In the genomic region with DNA sequence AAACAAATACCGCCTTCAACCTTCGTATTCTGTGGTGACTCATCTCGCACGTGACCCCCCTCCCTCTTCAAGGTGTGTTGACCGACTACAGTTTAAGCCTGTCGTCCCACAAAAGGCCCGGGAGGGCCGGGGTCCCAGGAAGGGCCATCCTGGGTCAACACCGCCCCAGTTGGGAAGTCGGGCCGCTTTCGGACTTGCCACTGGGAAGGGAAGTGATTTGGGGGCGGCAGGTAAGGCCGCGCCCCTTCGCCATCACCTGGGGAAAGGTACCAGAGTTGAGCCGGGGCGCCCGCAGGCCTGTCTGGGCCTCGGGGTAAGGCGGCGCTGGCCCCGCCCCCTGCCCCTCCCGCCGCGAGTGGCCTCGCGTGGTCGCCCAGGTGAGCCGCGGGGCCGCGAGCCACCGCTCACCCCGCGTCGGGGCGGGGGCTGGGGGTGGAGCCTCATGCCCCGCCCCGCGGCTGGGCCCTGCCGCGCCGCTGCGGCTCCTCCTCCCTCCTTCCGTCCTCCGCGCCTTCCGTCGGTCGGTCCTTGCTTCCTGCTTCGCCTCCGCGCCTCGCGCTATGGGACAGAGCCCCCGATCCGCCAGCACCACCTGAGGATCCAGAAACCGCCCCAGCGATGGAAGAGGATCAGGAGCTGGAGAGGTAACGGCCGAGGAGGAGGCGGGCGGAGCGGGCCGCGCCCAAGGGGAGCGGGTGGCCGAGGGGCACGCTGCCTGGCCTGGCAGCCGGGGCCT, we compare ENCODE assay signal across 8 cellular contexts. TPM values are rescaled to one million over a fixed set of nuclear protein-coding genes. Genes with fewer than 3 reads are reported as not detected.
DNase-seq lines count a peak whose midpoint lies in the region; ATAC-seq and TF ChIP-seq lines count a peak whose summit lies in the region.

A gene with protein sequence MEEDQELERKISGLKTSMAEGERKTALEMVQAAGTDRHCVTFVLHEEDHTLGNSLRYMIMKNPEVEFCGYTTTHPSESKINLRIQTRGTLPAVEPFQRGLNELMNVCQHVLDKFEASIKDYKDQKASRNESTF (plus strand): TSS at position 527 of the 736 bp plus-strand sequence. CDS start 92 bp downstream, at position 619.

- peaks cover 40% of the 10 kb centered on the region for H3K4me1 ChIP-seq in HUES64 (ENCODE audit: insufficient read depth, low read length)
- peaks cover 0 to 22% (median 5%) of the 10 kb centered on the region in 4 donors for H3K4me1 ChIP-seq in Peyer's patch
- H3K4me1 ChIP-seq in muscle layer of colon (ENCODE audit: insufficient read depth, low read length), result peaks cover 34% of the 10 kb centered on the region

- H3K27me3 Mint-ChIP-seq in activated T-cell treated with anti-CD3 and anti-CD28 coated beads, Interleukin-2, amount 50 U/mL, for 4 hours (ENCODE audit: low read depth), result no peaks in the 10 kb centered on the region

- H3K36me3 ChIP-seq in HUES64 (ENCODE audit: insufficient read depth, low read length) (peaks cover 30% of the 10 kb centered on the region), Peyer's patch (no peaks in the 10 kb centered on the region), muscle layer of colon (ENCODE audit: insufficient read depth, low read length) (peaks cover 12% of the 10 kb centered on the region)

- WGBS in HUES64, result under 1% methylated on average over 71 of the region's 71 CpGs

- no peak for TF ChIP-seq CTCF in Peyer's patch (IDR thresholded peaks at IDR 0.05)

- H3K4me3 ChIP-seq in HUES64 (ENCODE audit: low read length) (peak within 1 kb of the TSS; percentile 97), Peyer's patch (peak within 1 kb of the TSS; percentile 69 to 98 (median 86)), muscle layer of colon (ENCODE audit: low read depth in 1 of 2, low read length in 2 of 2) (peak within 1 kb of the TSS; percentile 78 to 83)

- ATAC-seq in GM21423 (IDR thresholded peaks at IDR 0.05; ENCODE audit: unreplicated experiment) (peak; percentile 59), esophagus mucosa (peak; percentile 86)
- peak; percentile 75 to 78 for ATAC-seq in activated T-cell treated with anti-CD3 and anti-CD28 coated beads, Interleukin-2, amount 50 U/mL, for 4 hours

- no peaks in the 10 kb centered on the region for H3K9me3 Mint-ChIP-seq in activated T-cell treated with anti-CD3 and anti-CD28 coated beads, Interleukin-2, amount 50 U/mL, for 4 hours

- DNase-seq in DMS 273 (lab: John Stamatoyannopoulos, UW; ENCODE audit: unreplicated experiment), result peak; percentile 85
- DNase-seq in Peyer's patch, result peak; percentile 89 to 95 (median 92)
- DNase-seq in activated T-cell treated with anti-CD3 and anti-CD28 coated beads, Interleukin-2, amount 50 U/mL, for 4 hours, result peak; percentile 78
- peak; percentile 52 for DNase-seq in stimulated activated CD8-positive, alpha-beta memory T cell treated with anti-CD3 and anti-CD28 coated beads, Interleukin-7, amount 100 ng/mL, for 24 hours (ENCODE audit: low read depth)

- H3K9ac ChIP-seq in HUES64 (ENCODE audit: low read depth, low read length) (peak within 1 kb of the TSS; percentile 95), muscle layer of colon (ENCODE audit: low read length) (peak within 1 kb of the TSS; percentile 91)

- H3K9me3 ChIP-seq in HUES64 (ENCODE audit: insufficient read depth, low read depth, low read length) (no peaks in the 10 kb centered on the region), Peyer's patch (no peaks in the 10 kb centered on the region), muscle layer of colon (ENCODE audit: low read length) (no peaks in the 10 kb centered on the region)

- H3K27me3 ChIP-seq in HUES64 (ENCODE audit: insufficient read depth, low read length) (no peaks in the 10 kb centered on the region), Peyer's patch (no peaks in the 10 kb centered on the region), muscle layer of colon (ENCODE audit: control insufficient read depth in 1 of 2, insufficient read depth in 2 of 2, low read length in 2 of 2) (no peaks in the 10 kb centered on the region)

- peak within 1 kb of the TSS; percentile 86 for H3K27ac ChIP-seq in HUES64 (ENCODE audit: low read depth, low read length)
- peak within 1 kb of the TSS; percentile 96 to 99 (median 98) for H3K27ac ChIP-seq in Peyer's patch
- peak within 1 kb of the TSS; percentile 95 for H3K27ac ChIP-seq in muscle layer of colon (ENCODE audit: low read depth, low read length)

- H3K36me3 Mint-ChIP-seq in activated T-cell treated with anti-CD3 and anti-CD28 coated beads, Interleukin-2, amount 50 U/mL, for 4 hours (ENCODE audit: insufficient read depth), result peaks cover 27% of the 10 kb centered on the region

- peaks cover 60% of the 10 kb centered on the region for H3K4me1 Mint-ChIP-seq in activated T-cell treated with anti-CD3 and anti-CD28 coated beads, Interleukin-2, amount 50 U/mL, for 4 hours (ENCODE audit: low read depth)

- H3K4me3 Mint-ChIP-seq in activated T-cell treated with anti-CD3 and anti-CD28 coated beads, Interleukin-2, amount 50 U/mL, for 4 hours, result peak within 1 kb of the TSS; percentile 94

- TF ChIP-seq POLR2A in Peyer's patch (IDR thresholded peaks at IDR 0.05), result peak; percentile 62 to 65

RNA-seq across cellular contexts. Expression of the gene that starts here (rescaled TPM):
- 172 TPM for polyA plus RNA-seq in HUES64 (2013, experiment 1 of 2)
- polyA plus RNA-seq in HUES64 (2013, experiment 2 of 2), result 182 TPM
- total RNA-seq in Peyer's patch, result 100 to 1,000 TPM in 1 of 4 donors, 10 to 100 TPM in 3; 83.3 to 104 (median 90.5) TPM
- 100 to 1,000 TPM; 129 to 146 (median 135) TPM for total RNA-seq in activated T-cell treated with anti-CD3 and anti-CD28 coated beads, Interleukin-2, amount 50 U/mL, for 4 hours
- total RNA-seq in esophagus mucosa, result 121 TPM

Comparison
In these comparisons a context has a peak if more than half of its experiments do, and no peak if none do; other contexts are left out.
1. Peak in every context shown above with its lines: DNase-seq, ATAC-seq, H3K4me3 ChIP-seq and H3K27ac ChIP-seq.